In the genomic region with DNA sequence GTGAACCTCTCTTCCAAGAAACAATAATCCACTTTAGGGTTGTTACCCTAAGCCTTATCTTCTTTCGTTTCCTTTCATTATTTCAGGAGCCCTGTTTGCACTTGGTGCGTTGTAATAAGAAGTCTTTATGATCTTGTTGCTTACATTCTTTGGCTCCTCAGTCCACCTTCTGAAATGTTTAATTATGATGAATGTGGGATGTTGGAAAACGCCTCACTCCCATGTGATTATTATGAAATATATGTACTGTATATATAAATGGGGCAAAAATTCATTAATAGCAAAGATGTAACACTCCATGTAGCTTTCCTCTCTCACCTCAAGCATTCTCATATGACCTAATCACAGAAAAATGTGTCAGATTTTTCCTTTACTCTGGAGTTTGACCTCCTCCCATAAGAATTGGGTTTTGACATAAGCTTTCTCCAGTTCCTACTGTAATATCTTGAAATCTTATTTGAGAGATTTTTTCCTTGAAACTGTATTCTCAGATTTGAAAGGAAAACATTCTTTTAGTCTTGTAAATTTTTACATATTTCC, we compare ENCODE assay signal across 25 cellular contexts.
A peak's percentile ranks its signal among the peaks of the same experiment; 100 is the strongest.
DNase-seq lines count a peak whose midpoint lies in the region; ATAC-seq, FAIRE-seq and TF ChIP-seq lines count a peak whose summit lies in the region.
"Had no signal": no experiment of that assay in that cellular context is flagged by ENCODE, and none has a peak within 500 bp of the region (broad histone marks: within the 10 kb centered on the region; RNA-seq: fewer than 3 reads in every experiment).

No MANE protein-coding gene starts in this region.

- H3K4me2 ChIP-seq in keratinocyte (ENCODE audit: control insufficient read depth, extremely low read depth, insufficient read depth, low read depth, low read length) = peak overlapping the region; percentile 30

- H3K27ac Mint-ChIP-seq in Caco-2 (ENCODE audit: unreplicated experiment) = no peak overlapping the region
- H3K27ac Mint-ChIP-seq: activated naive CD8-positive, alpha-beta T cell treated with anti-CD3 and anti-CD28 coated beads, Interleukin-2, amount 10 ng/mL, durations not matched to agents 7 days and 5 days; activated T-helper 17 cell treated with anti-CD3 and anti-CD28 coated beads, Interleukin-2, amount 50 U/mL, for 72 hours; dendritic cell treated with granulocyte-macrophage colony-stimulating factor and Interleukin-4, amounts not matched to agents 40 ng/mL and 50 ng/mL, for 4 days; immature natural killer cell; naive B cell; T-helper 1 cell treated with Interleukin-12 subunit alpha and Interleukin-12 subunit beta and Interleukin-4 antibody, amounts not matched to agents 30 μg/mL and 1 μg/mL, for 36 hours had no signal

- TF ChIP-seq CTCF in Caco-2 (IDR thresholded peaks at IDR 0.05; ENCODE audit: insufficient read depth in 1 of 2, low read depth in 1 of 2, low read length in 1 of 2, severe bottlenecking in 1 of 2, unreplicated experiment in 1 of 2) (no peak), keratinocyte (optimal IDR thresholded peaks at IDR 0.05 in 1 of 3, IDR thresholded peaks at IDR 0.05 in 1 of 3, conservative IDR thresholded peaks at IDR 0.05 in 1 of 3; ENCODE audit: extremely low read depth in 1 of 3, insufficient read depth in 2 of 3, low read length in 3 of 3) (no peak), omental fat pad (IDR thresholded peaks at IDR 0.05) (no peak)

- dilution Hi-C loops in keratinocyte (cut with MboI; ENCODE audit: extremely low pct_ligation_motif_present, low sequenced_read_pairs) = no loop called here

- no peaks in the 10 kb centered on the region for H3K36me3 ChIP-seq in Caco-2 (ENCODE audit: control insufficient read depth, insufficient read depth, low read length)
- no peaks in the 10 kb centered on the region for H3K36me3 ChIP-seq in HUES48 (ENCODE audit: control insufficient read depth, insufficient read depth, low read length)
- H3K36me3 ChIP-seq in keratinocyte (ENCODE audit: control insufficient read depth in 2 of 2, extremely low read depth in 1 of 2, insufficient read depth in 2 of 2, low read length in 2 of 2) = no peaks in the 10 kb centered on the region
- H3K36me3 ChIP-seq: SJCRH30 had no signal

- H3K9me3 ChIP-seq in Caco-2 (no peaks in the 10 kb centered on the region), HUES48 (ENCODE audit: control insufficient read depth, insufficient read depth, low read length) (no peaks in the 10 kb centered on the region), keratinocyte (ENCODE audit: control insufficient read depth, low read depth, low read length) (no peaks in the 10 kb centered on the region)
- H3K9me3 ChIP-seq: SJCRH30 had no signal

- BruUV-seq in Caco-2 (replicated peaks; lab: Mats Ljungman, UMichigan) = no TSS peak

- intact Hi-C loops in Caco-2 (cut with micrococcal nuclease; ENCODE audit: unreplicated experiment) = no loop called here

- H3K79me2 ChIP-seq in keratinocyte (ENCODE audit: control insufficient read depth, insufficient read depth, low read length) = no peaks in the 10 kb centered on the region

- POLR2A ChIA-PET in Caco-2 (lab: Charles Lee) = no interaction called here

- H3K4me3 Mint-ChIP-seq in Caco-2 (ENCODE audit: unreplicated experiment) = peak overlapping the region; percentile 25
- H3K4me3 Mint-ChIP-seq: activated naive CD8-positive, alpha-beta T cell treated with anti-CD3 and anti-CD28 coated beads, Interleukin-2, amount 10 ng/mL, durations not matched to agents 7 days and 5 days; activated T-helper 17 cell treated with anti-CD3 and anti-CD28 coated beads, Interleukin-2, amount 50 U/mL, for 72 hours; dendritic cell treated with granulocyte-macrophage colony-stimulating factor and Interleukin-4, amounts not matched to agents 40 ng/mL and 50 ng/mL, for 4 days; immature natural killer cell; naive B cell; T-helper 1 cell treated with Interleukin-12 subunit alpha and Interleukin-12 subunit beta and Interleukin-4 antibody, amounts not matched to agents 30 μg/mL and 1 μg/mL, for 36 hours had no signal

- no peak for DNase-seq in Caco-2
- DNase-seq in astrocyte of the hippocampus (ENCODE audit: low read depth, low spot score) = peak; percentile 54
- no peak for DNase-seq in keratinocyte (ENCODE audit: low read depth, low spot score)
- no peak for DNase-seq in omental fat pad (ENCODE audit: low spot score)
- DNase-seq in NCI-H1105 treated with DMSO at 0.1 percent for 48 hours (lab: John Stamatoyannopoulos, UW) = no peak
- DNase-seq in Kasumi-1 (lab: John Stamatoyannopoulos, UW) = no peak
- DNase-seq in retina = no peak
- DNase-seq: activated CD4-positive, alpha-beta T cell treated with anti-CD3 and anti-CD28 coated beads for 48 hours; activated naive CD8-positive, alpha-beta T cell treated with anti-CD3 and anti-CD28 coated beads, Interleukin-2, amount 10 ng/mL, durations not matched to agents 7 days and 5 days; C1 segment of cervical spinal cord; DMS 273 treated with DMSO at 0.1 percent for 48 hours; GF-D8; immature natural killer cell; KBM-7; naive B cell; NCI-H1092; NCI-H526; right cardiac atrium; SJCRH30 had no signal

- no peaks in the 10 kb centered on the region for H3K36me3 Mint-ChIP-seq in Caco-2 (ENCODE audit: insufficient read depth, unreplicated experiment)
- H3K36me3 Mint-ChIP-seq: activated naive CD8-positive, alpha-beta T cell treated with anti-CD3 and anti-CD28 coated beads, Interleukin-2, amount 10 ng/mL, durations not matched to agents 7 days and 5 days; immature natural killer cell; naive B cell had no signal

- no peak overlapping the region for H2AFZ ChIP-seq in keratinocyte (ENCODE audit: control insufficient read depth, low read length)

- CTCF ChIA-PET in Caco-2 (lab: Charles Lee) = no interaction called here

- H3K4me3 ChIP-seq in Caco-2 (ENCODE audit: low read depth, low read length) = no peak overlapping the region
- no peak overlapping the region for H3K4me3 ChIP-seq in HUES48 (ENCODE audit: low read depth, low read length)
- H3K4me3 ChIP-seq in keratinocyte (ENCODE audit: control insufficient read depth in 2 of 3, extremely low read depth in 1 of 3, insufficient read depth in 2 of 3, low read depth in 1 of 3, low read length in 3 of 3) = no peak overlapping the region
- H3K4me3 ChIP-seq: SJCRH30 had no signal

- no peaks in the 10 kb centered on the region for H3K9me3 Mint-ChIP-seq in Caco-2 (ENCODE audit: unreplicated experiment)
- H3K9me3 Mint-ChIP-seq: activated naive CD8-positive, alpha-beta T cell treated with anti-CD3 and anti-CD28 coated beads, Interleukin-2, amount 10 ng/mL, durations not matched to agents 7 days and 5 days; activated T-helper 17 cell treated with anti-CD3 and anti-CD28 coated beads, Interleukin-2, amount 50 U/mL, for 72 hours; naive B cell; T-helper 1 cell treated with Interleukin-12 subunit alpha and Interleukin-12 subunit beta and Interleukin-4 antibody, amounts not matched to agents 30 μg/mL and 1 μg/mL, for 36 hours had no signal

- peaks cover 36% of the 10 kb centered on the region for H3K4me1 ChIP-seq in Caco-2
- peaks cover 55% of the 10 kb centered on the region for H3K4me1 ChIP-seq in HUES48 (ENCODE audit: control insufficient read depth, insufficient read depth, low read length)
- H3K4me1 ChIP-seq in keratinocyte (ENCODE audit: control insufficient read depth, extremely low read depth, insufficient read depth, low read length) = peaks cover 23% of the 10 kb centered on the region

- H3K4me1 Mint-ChIP-seq in Caco-2 (ENCODE audit: low read depth, unreplicated experiment) = peaks cover 15% of the 10 kb centered on the region
- H3K4me1 Mint-ChIP-seq: activated naive CD8-positive, alpha-beta T cell treated with anti-CD3 and anti-CD28 coated beads, Interleukin-2, amount 10 ng/mL, durations not matched to agents 7 days and 5 days; activated T-helper 17 cell treated with anti-CD3 and anti-CD28 coated beads, Interleukin-2, amount 50 U/mL, for 72 hours; immature natural killer cell; naive B cell had no signal

- H3K9me1 ChIP-seq in keratinocyte (ENCODE audit: control insufficient read depth, extremely low read depth, insufficient read depth, low read length) = no peaks in the 10 kb centered on the region

- ATAC-seq in omental fat pad (ENCODE audit: low FRiP score) = no peak
- ATAC-seq: activated T-helper 17 cell treated with anti-CD3 and anti-CD28 coated beads, Interleukin-2, amount 50 U/mL, for 72 hours; foreskin keratinocyte; right cardiac atrium had no signal

- H3K27ac ChIP-seq in HUES48 (ENCODE audit: low read depth, low read length) (peak overlapping the region; percentile 59), keratinocyte (ENCODE audit: control insufficient read depth, insufficient read depth, low read length) (no peak overlapping the region)
- H3K27ac ChIP-seq: epithelial cell of prostate, foreskin keratinocyte, SJCRH30 had no signal

- no peaks in the 10 kb centered on the region for H4K20me1 ChIP-seq in keratinocyte (ENCODE audit: control insufficient read depth, extremely low read depth, insufficient read depth, low read length)

- H3K27me3 Mint-ChIP-seq in Caco-2 (ENCODE audit: insufficient read depth, unreplicated experiment) = no peaks in the 10 kb centered on the region
- H3K27me3 Mint-ChIP-seq: activated T-helper 17 cell treated with anti-CD3 and anti-CD28 coated beads, Interleukin-2, amount 50 U/mL, for 72 hours; dendritic cell treated with granulocyte-macrophage colony-stimulating factor and Interleukin-4, amounts not matched to agents 40 ng/mL and 50 ng/mL, for 4 days had no signal

- FAIRE-seq in keratinocyte (lab: Jason Lieb, UNC) = no peak

- no peaks in the 10 kb centered on the region for H3K27me3 ChIP-seq in Caco-2 (replicated peaks; ENCODE audit: control insufficient read depth, insufficient read depth, low read length)
- H3K27me3 ChIP-seq in HUES48 (ENCODE audit: control insufficient read depth, insufficient read depth, low read length) = no peaks in the 10 kb centered on the region
- H3K27me3 ChIP-seq in keratinocyte (ENCODE audit: control insufficient read depth, extremely low read depth, insufficient read depth, low read length) = no peaks in the 10 kb centered on the region
- H3K27me3 ChIP-seq: foreskin keratinocyte, SJCRH30 had no signal

- H3K9ac ChIP-seq in HUES48 (ENCODE audit: low read depth, low read length) = no peak overlapping the region
- H3K9ac ChIP-seq in keratinocyte (ENCODE audit: control insufficient read depth, extremely low read depth, insufficient read depth, low read length) = no peak overlapping the region
